ENCODE assay signal across 8 cellular contexts in genomic region chr13:30115257-30115600, GRCh38.
A peak's percentile ranks its signal among the peaks of the same experiment; 100 is the strongest.
DNase-seq lines count a peak whose midpoint lies in the region; ATAC-seq and TF ChIP-seq lines count a peak whose summit lies in the region.

No MANE protein-coding gene starts in this region.

- H3K4me3 ChIP-seq in foreskin fibroblast (ENCODE audit: low read depth in 1 of 2, low read length in 2 of 2) (peak overlapping the region; percentile 37 to 54), skeletal muscle cell (ENCODE audit: low read depth, low read length) (peak overlapping the region; percentile 47)

- DNase-seq in foreskin fibroblast (no peak), skeletal muscle cell (ENCODE audit: low read depth) (no peak), NCI-H187 (lab: John Stamatoyannopoulos, UW) (no peak), EL (no peak), KG1 (lab: John Stamatoyannopoulos, UW) (no peak)
- no peak for DNase-seq in activated effector memory CD4-positive, alpha-beta T cell treated with Interleukin-2 at 50 U/mL for 16 hours

- peak; percentile 10 for ATAC-seq in GM21390 (IDR thresholded peaks at IDR 0.05; ENCODE audit: unreplicated experiment)
- ATAC-seq in SK-N-SH treated with all-trans-retinoic acid at 6 μM for 48 hours, result peak; percentile 2; the same call in 1 of the 3 replicates

- no peak for TF ChIP-seq CTCF in foreskin fibroblast (IDR thresholded peaks at IDR 0.05; ENCODE audit: low read depth, low read length)

TF ChIP-seq in SK-N-SH treated with all-trans-retinoic acid at 6 μM for 48 hours, 23 proteins besides CTCF, POLR2A, EP300 and RAD21:
- TF ChIP-seq CSRNP3 (CRISPR knock-in tag; IDR thresholded peaks at IDR 0.05), result no peak
- TF ChIP-seq, protein P1, sequence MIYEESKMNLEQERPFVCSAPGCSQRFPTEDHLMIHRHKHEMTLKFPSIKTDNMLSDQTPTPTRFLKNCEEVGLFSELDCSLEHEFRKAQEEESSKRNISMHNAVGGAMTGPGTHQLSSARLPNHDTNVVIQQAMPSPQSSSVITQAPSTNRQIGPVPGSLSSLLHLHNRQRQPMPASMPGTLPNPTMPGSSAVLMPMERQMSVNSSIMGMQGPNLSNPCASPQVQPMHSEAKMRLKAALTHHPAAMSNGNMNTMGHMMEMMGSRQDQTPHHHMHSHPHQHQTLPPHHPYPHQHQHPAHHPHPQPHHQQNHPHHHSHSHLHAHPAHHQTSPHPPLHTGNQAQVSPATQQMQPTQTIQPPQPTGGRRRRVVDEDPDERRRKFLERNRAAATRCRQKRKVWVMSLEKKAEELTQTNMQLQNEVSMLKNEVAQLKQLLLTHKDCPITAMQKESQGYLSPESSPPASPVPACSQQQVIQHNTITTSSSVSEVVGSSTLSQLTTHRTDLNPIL (CRISPR knock-in tag; IDR thresholded peaks at IDR 0.05; ENCODE audit: low read depth), result no peak
- TF ChIP-seq TOX (CRISPR knock-in tag; IDR thresholded peaks at IDR 0.05; ENCODE audit: borderline replicate concordance), result no peak
- TF ChIP-seq ISL1 (CRISPR knock-in tag; IDR thresholded peaks at IDR 0.05), result no peak
- TF ChIP-seq BACH2 (CRISPR knock-in tag; IDR thresholded peaks at IDR 0.05; ENCODE audit: borderline replicate concordance), result no peak
- TF ChIP-seq ZC3H10 (CRISPR knock-in tag; IDR thresholded peaks at IDR 0.05), result no peak
- TF ChIP-seq, protein P2, sequence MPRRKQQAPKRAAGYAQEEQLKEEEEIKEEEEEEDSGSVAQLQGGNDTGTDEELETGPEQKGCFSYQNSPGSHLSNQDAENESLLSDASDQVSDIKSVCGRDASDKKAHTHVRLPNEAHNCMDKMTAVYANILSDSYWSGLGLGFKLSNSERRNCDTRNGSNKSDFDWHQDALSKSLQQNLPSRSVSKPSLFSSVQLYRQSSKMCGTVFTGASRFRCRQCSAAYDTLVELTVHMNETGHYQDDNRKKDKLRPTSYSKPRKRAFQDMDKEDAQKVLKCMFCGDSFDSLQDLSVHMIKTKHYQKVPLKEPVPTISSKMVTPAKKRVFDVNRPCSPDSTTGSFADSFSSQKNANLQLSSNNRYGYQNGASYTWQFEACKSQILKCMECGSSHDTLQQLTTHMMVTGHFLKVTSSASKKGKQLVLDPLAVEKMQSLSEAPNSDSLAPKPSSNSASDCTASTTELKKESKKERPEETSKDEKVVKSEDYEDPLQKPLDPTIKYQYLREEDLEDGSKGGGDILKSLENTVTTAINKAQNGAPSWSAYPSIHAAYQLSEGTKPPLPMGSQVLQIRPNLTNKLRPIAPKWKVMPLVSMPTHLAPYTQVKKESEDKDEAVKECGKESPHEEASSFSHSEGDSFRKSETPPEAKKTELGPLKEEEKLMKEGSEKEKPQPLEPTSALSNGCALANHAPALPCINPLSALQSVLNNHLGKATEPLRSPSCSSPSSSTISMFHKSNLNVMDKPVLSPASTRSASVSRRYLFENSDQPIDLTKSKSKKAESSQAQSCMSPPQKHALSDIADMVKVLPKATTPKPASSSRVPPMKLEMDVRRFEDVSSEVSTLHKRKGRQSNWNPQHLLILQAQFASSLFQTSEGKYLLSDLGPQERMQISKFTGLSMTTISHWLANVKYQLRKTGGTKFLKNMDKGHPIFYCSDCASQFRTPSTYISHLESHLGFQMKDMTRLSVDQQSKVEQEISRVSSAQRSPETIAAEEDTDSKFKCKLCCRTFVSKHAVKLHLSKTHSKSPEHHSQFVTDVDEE (CRISPR knock-in tag; IDR thresholded peaks at IDR 0.05), result no peak
- no peak for TF ChIP-seq ZFP30 (CRISPR knock-in tag; IDR thresholded peaks at IDR 0.05)
- TF ChIP-seq OSR1 (CRISPR knock-in tag; IDR thresholded peaks at IDR 0.05), result no peak
- TF ChIP-seq GLIS3 (CRISPR knock-in tag; IDR thresholded peaks at IDR 0.05), result no peak
- TF ChIP-seq PPARA (CRISPR knock-in tag; IDR thresholded peaks at IDR 0.05; ENCODE audit: borderline replicate concordance), result no peak
- TF ChIP-seq CSDC2 (CRISPR knock-in tag; IDR thresholded peaks at IDR 0.05), result no peak
- no peak for TF ChIP-seq ZNF8 (CRISPR knock-in tag; IDR thresholded peaks at IDR 0.05)
- no peak for TF ChIP-seq RARB (CRISPR knock-in tag; IDR thresholded peaks at IDR 0.05)
